9 cellular contexts compared by ENCODE assay signal in genomic region chr5:154758977-154759376, GRCh38. TPM values are rescaled to one million over a fixed set of nuclear protein-coding genes. Genes with fewer than 3 reads are reported as not detected.
DNase-seq lines count a peak whose midpoint lies in the region; ATAC-seq and TF ChIP-seq lines count a peak whose summit lies in the region.
"Had no signal": no experiment of that assay in that cellular context is flagged by ENCODE, and none has a peak within 500 bp of the region (broad histone marks: within the 10 kb centered on the region; RNA-seq: fewer than 3 reads in every experiment).

No MANE protein-coding gene starts in this region.

- no peak overlapping the region for H2AK5ac ChIP-seq in IMR-90 (ENCODE audit: low read depth, low read length)

- no peak overlapping the region for H2BK20ac ChIP-seq in IMR-90 (ENCODE audit: low read depth, low read length)

- intact Hi-C loops in CD8-positive, alpha-beta T cell (cut with DNase I, micrococcal nuclease), result loop anchor here (2.0 to 10.0 kb wide), 5 partner anchors 28 to 722 kb away; partner anchors contain the start of genes GALNT10 (in 2 of the 2), FAM114A2 (in 1 of the 2), MFAP3 (in 1 of the 2) and SAP30L (in 1 of the 2)
- intact Hi-C loops in IMR-90 (cut with micrococcal nuclease), result no loop called here
- intact Hi-C loops in mammary epithelial cell (cut with micrococcal nuclease), result no loop called here

- peaks cover 76% of the 10 kb centered on the region for H4K20me1 ChIP-seq in IMR-90 (ENCODE audit: insufficient read depth, low read length)
- peaks cover 35% of the 10 kb centered on the region for H4K20me1 ChIP-seq in mammary epithelial cell (ENCODE audit: insufficient read depth, low read length)

- ATAC-seq in CD8-positive, alpha-beta T cell, result no peak
- ATAC-seq in IMR-90 (ENCODE audit: low read depth) (no peak), HG03196 (IDR thresholded peaks at IDR 0.05; ENCODE audit: unreplicated experiment) (no peak), HG02678 (IDR thresholded peaks at IDR 0.05; ENCODE audit: unreplicated experiment) (no peak)
- ATAC-seq in natural killer cell treated with Interleukin-12 subunit alpha and Interleukin-12 subunit beta and Interleukin-15 and Interleukin-18, amount 100 ng/mL, for 72 hours, result no peak

- WGBS in IMR-90 (ENCODE audit: extremely low coverage in 2 of 2, insufficient read length in 1 of 2), 2 experiments, result no CpG with 5 or more reads among the region's 3 CpGs
- 77% methylated on average over 3 of the region's 3 CpGs for WGBS in mammary epithelial cell (ENCODE audit: low coverage, missing lambda C conversion rate)

- BruUV-seq in IMR-90 (replicated peaks; lab: Mats Ljungman, UMichigan) (no TSS peak), mammary epithelial cell (replicated peaks; lab: Mats Ljungman, UMichigan) (no TSS peak)

- H3K27ac ChIP-seq in CD8-positive, alpha-beta T cell (ENCODE audit: low read depth, low read length), result no peak overlapping the region
- H3K27ac ChIP-seq in IMR-90 (ENCODE audit: insufficient read depth, low read length), result no peak overlapping the region
- H3K27ac ChIP-seq in mammary epithelial cell (ENCODE audit: insufficient read depth, low read depth, low read length), result peak overlapping the region; percentile 66

- no peak overlapping the region for H4K91ac ChIP-seq in IMR-90 (ENCODE audit: insufficient read depth, low read depth, low read length)

- H3K4me2 ChIP-seq in IMR-90 (ENCODE audit: low read depth, low read length), result peak overlapping the region; percentile 26; the same call in 1 of the 2 replicates
- peak overlapping the region; percentile 74 for H3K4me2 ChIP-seq in mammary epithelial cell (ENCODE audit: insufficient read depth, low read depth, low read length)

- no peak for DNase-seq in CD8-positive, alpha-beta T cell
- DNase-seq in IMR-90 (no peak), mammary epithelial cell (peak; percentile 46), NCI-H774 (lab: John Stamatoyannopoulos, UW) (no peak), SIG-M5 (lab: John Stamatoyannopoulos, UW) (no peak)
- DNase-seq in natural killer cell treated with Interleukin-12 subunit alpha and Interleukin-12 subunit beta and Interleukin-15 and Interleukin-18, amount 100 ng/mL, for 72 hours (ENCODE audit: low spot score), result no peak
- DNase-seq: occipital lobe had no signal

- no peak overlapping the region for H2AK9ac ChIP-seq in IMR-90 (replicated peaks; ENCODE audit: low read depth, low read length, poor library complexity)

- H3K27me3 Mint-ChIP-seq in CD8-positive, alpha-beta T cell (ENCODE audit: low read depth), result no peaks in the 10 kb centered on the region
- no peaks in the 10 kb centered on the region for H3K27me3 Mint-ChIP-seq in natural killer cell treated with Interleukin-12 subunit alpha and Interleukin-12 subunit beta and Interleukin-15 and Interleukin-18, amount 100 ng/mL, for 72 hours

- TF ChIP-seq POLR2A in IMR-90 (IDR thresholded peaks at IDR 0.05; ENCODE audit: low read depth, low read length), result no peak

- no peak overlapping the region for H3K4ac ChIP-seq in IMR-90 (ENCODE audit: low read depth, low read length)

- H3K9me1 ChIP-seq in IMR-90 (ENCODE audit: insufficient read depth, low read length), result peaks cover 18% of the 10 kb centered on the region; the same call in 1 of the 2 replicates

- in situ Hi-C loops in IMR-90 (cut with MboI; ENCODE audit: low sequenced_read_pairs) (loop anchor here (5.0 kb wide), 1 partner anchor 43 kb away; no protein-coding TSS in a partner anchor), mammary epithelial cell (cut with MboI; ENCODE audit: low sequenced_read_pairs in 2 of 2) (loop anchor here in 1 of 2 donors (10.0 kb wide), 1 partner anchor 74 kb away; no protein-coding TSS in a partner anchor)

- no peak for TF ChIP-seq CTCF in CD8-positive, alpha-beta T cell (IDR thresholded peaks at IDR 0.05)
- TF ChIP-seq CTCF in IMR-90 (conservative IDR thresholded peaks at IDR 0.05; ENCODE audit: low read depth, low read length) (no peak), mammary epithelial cell (conservative IDR thresholded peaks at IDR 0.05 in 1 of 2, IDR thresholded peaks at IDR 0.05 in 1 of 2; ENCODE audit: extremely low read depth in 1 of 2, insufficient read depth in 1 of 2, low read depth in 1 of 2, low read length in 2 of 2) (no peak)

- peak overlapping the region; percentile 84 for H3K4me3 Mint-ChIP-seq in CD8-positive, alpha-beta T cell
- H3K4me3 Mint-ChIP-seq in natural killer cell treated with Interleukin-12 subunit alpha and Interleukin-12 subunit beta and Interleukin-15 and Interleukin-18, amount 100 ng/mL, for 72 hours, result peak overlapping the region; percentile 96

- H3K9ac ChIP-seq in IMR-90 (ENCODE audit: low read depth, low read length) (no peak overlapping the region), mammary epithelial cell (ENCODE audit: insufficient read depth, low read length) (no peak overlapping the region)

- H3K9me3 ChIP-seq in CD8-positive, alpha-beta T cell (ENCODE audit: low read length), result no peaks in the 10 kb centered on the region
- H3K9me3 ChIP-seq in IMR-90 (ENCODE audit: control insufficient read depth, insufficient read depth, low read length) (no peaks in the 10 kb centered on the region), mammary epithelial cell (replicated peaks; ENCODE audit: insufficient read depth, low read length) (no peaks in the 10 kb centered on the region)

- no peaks in the 10 kb centered on the region for H3K36me3 ChIP-seq in CD8-positive, alpha-beta T cell (ENCODE audit: insufficient read depth, low read length)
- H3K36me3 ChIP-seq in IMR-90 (ENCODE audit: control insufficient read depth, insufficient read depth, low read length) (no peaks in the 10 kb centered on the region), mammary epithelial cell (ENCODE audit: insufficient read depth, low read length) (peaks cover 2% of the 10 kb centered on the region)

- no peak overlapping the region for H3K18ac ChIP-seq in IMR-90 (ENCODE audit: low read depth, low read length)

- peaks cover 3 to 44% of the 10 kb centered on the region in 2 experiments; a peak in 2 of 4 replicates for H3K79me1 ChIP-seq in IMR-90 (ENCODE audit: low read depth in 1 of 2, low read length in 2 of 2)

- CTCF ChIA-PET in CD8-positive, alpha-beta T cell (lab: Charles Lee), result interaction anchor here (2.1 kb wide), 1 partner anchor 108 kb away, joined by 10 read pairs; no protein-coding TSS in a partner anchor
- CTCF ChIA-PET in IMR-90 (lab: Yijun Ruan, JAX) (interaction anchor here (0.7 kb wide), 1 partner anchor 96 kb away, joined by 3 read pairs; no protein-coding TSS in a partner anchor), mammary epithelial cell (lab: Charles Lee; ENCODE audit: low non-redundant PET) (no interaction called here)

- no peaks in the 10 kb centered on the region for H3K27me3 ChIP-seq in CD8-positive, alpha-beta T cell (ENCODE audit: insufficient read depth, low read length)
- H3K27me3 ChIP-seq in IMR-90 (ENCODE audit: control insufficient read depth, insufficient read depth, low read length) (no peaks in the 10 kb centered on the region), mammary epithelial cell (ENCODE audit: insufficient read depth, low read length) (no peaks in the 10 kb centered on the region)

- H3K36me3 Mint-ChIP-seq in CD8-positive, alpha-beta T cell, result peaks cover 12% of the 10 kb centered on the region
- H3K36me3 Mint-ChIP-seq in natural killer cell treated with Interleukin-12 subunit alpha and Interleukin-12 subunit beta and Interleukin-15 and Interleukin-18, amount 100 ng/mL, for 72 hours, result peaks cover 4% of the 10 kb centered on the region

- POLR2A ChIA-PET in CD8-positive, alpha-beta T cell (lab: Charles Lee), result interaction anchor here (0.6 to 2.2 kb wide), 2 partner anchors 9 to 10 kb away, joined by 4 to 11 read pairs; no protein-coding TSS in a partner anchor
- POLR2A ChIA-PET in IMR-90 (lab: Charles Lee; ENCODE audit: unreplicated experiment), result no interaction called here

- no peak overlapping the region for H3K14ac ChIP-seq in IMR-90 (replicated peaks; ENCODE audit: low read depth, low read length)

- H3K4me1 Mint-ChIP-seq in CD8-positive, alpha-beta T cell (ENCODE audit: low read depth), result peaks cover 66% of the 10 kb centered on the region
- peaks cover 41 to 55% of the 10 kb centered on the region in 2 donors for H3K4me1 Mint-ChIP-seq in natural killer cell treated with Interleukin-12 subunit alpha and Interleukin-12 subunit beta and Interleukin-15 and Interleukin-18, amount 100 ng/mL, for 72 hours (ENCODE audit: low read depth in 2 of 2)

- H3K56ac ChIP-seq in IMR-90 (ENCODE audit: extremely low read depth, insufficient read depth, low read length), result no peak overlapping the region

- H2AFZ ChIP-seq in IMR-90 (replicated peaks; ENCODE audit: low read length, poor library complexity) (no peak overlapping the region), mammary epithelial cell (ENCODE audit: low read depth, low read length) (no peak overlapping the region)

- peaks cover 55% of the 10 kb centered on the region for H3K4me1 ChIP-seq in CD8-positive, alpha-beta T cell (ENCODE audit: insufficient read depth, low read length)
- H3K4me1 ChIP-seq in IMR-90 (ENCODE audit: control insufficient read depth, insufficient read depth, low read length), result peaks cover 22% of the 10 kb centered on the region
- H3K4me1 ChIP-seq in mammary epithelial cell (ENCODE audit: insufficient read depth, low read length), result peaks cover 39% of the 10 kb centered on the region

- H3K23ac ChIP-seq in IMR-90 (ENCODE audit: low read depth, low read length), result no peak overlapping the region

- H4K5ac ChIP-seq in IMR-90 (ENCODE audit: low read depth, low read length), result no peak overlapping the region

- no peak overlapping the region for H2BK120ac ChIP-seq in IMR-90 (ENCODE audit: low read depth, low read length)

- dilution Hi-C loops in IMR-90 (cut with HindIII; ENCODE audit: low sequenced_read_pairs, unreplicated experiment) (no loop called here), mammary epithelial cell (cut with HindIII; ENCODE audit: low sequenced_read_pairs) (no loop called here)

- H2BK5ac ChIP-seq in IMR-90 (ENCODE audit: low read depth, low read length, poor library complexity, severe bottlenecking), result no peak overlapping the region

- no peak overlapping the region for H2BK15ac ChIP-seq in IMR-90 (ENCODE audit: low read depth, low read length)

- peak overlapping the region; percentile 80 for H3K27ac Mint-ChIP-seq in CD8-positive, alpha-beta T cell
- peak overlapping the region; percentile 82 to 94 for H3K27ac Mint-ChIP-seq in natural killer cell treated with Interleukin-12 subunit alpha and Interleukin-12 subunit beta and Interleukin-15 and Interleukin-18, amount 100 ng/mL, for 72 hours

- no peak overlapping the region for H4K8ac ChIP-seq in IMR-90 (ENCODE audit: low read depth in 2 of 2, low read length in 2 of 2)

- H3K9me3 Mint-ChIP-seq in CD8-positive, alpha-beta T cell, result no peaks in the 10 kb centered on the region
- H3K9me3 Mint-ChIP-seq in natural killer cell treated with Interleukin-12 subunit alpha and Interleukin-12 subunit beta and Interleukin-15 and Interleukin-18, amount 100 ng/mL, for 72 hours, result no peaks in the 10 kb centered on the region

- no peak for TF ChIP-seq RAD21 in IMR-90 (IDR thresholded peaks at IDR 0.05; ENCODE audit: low read length)

- peaks cover 94% of the 10 kb centered on the region for H3K79me2 ChIP-seq in mammary epithelial cell (ENCODE audit: insufficient read depth, low read length)

- no peak overlapping the region for H3K4me3 ChIP-seq in CD8-positive, alpha-beta T cell (ENCODE audit: low read depth, low read length)
- H3K4me3 ChIP-seq in IMR-90 (ENCODE audit: insufficient read depth, low read depth, low read length) (no peak overlapping the region), mammary epithelial cell (replicated peaks in 1 of 3; ENCODE audit: insufficient read depth in 1 of 3, low read depth in 2 of 3, low read length in 3 of 3) (no peak overlapping the region)

RNA-seq across cellular contexts. Expression of gene LARP1, which starts 3.8 kb away (rescaled TPM):
- total RNA-seq in CD8-positive, alpha-beta T cell, result 10 to 100 TPM; 70.4 to 80.5 TPM
- 41.9 and 47.3 TPM in 2 replicates for total RNA-seq in IMR-90 (2012; rRNA removed)
- polyA plus RNA-seq in IMR-90 (2012; rRNA removed), result 70.3 and 77.4 TPM in 2 replicates
- 55.0 and 59.6 TPM in 2 replicates for polyA plus RNA-seq in IMR-90 (2012; cell fraction: cytosol; rRNA removed)
- 78.4 and 111 TPM in 2 replicates for polyA plus RNA-seq in IMR-90 (2012; cell fraction: nucleus; rRNA removed; ENCODE audit: low replicate concordance)
- 100 to 1,000 TPM; 117 to 240 TPM for total RNA-seq in mammary epithelial cell
- 110 TPM for polyA plus RNA-seq in mammary epithelial cell
- 287 TPM for polyA minus RNA-seq in mammary epithelial cell
- 100 to 1,000 TPM; 193 to 369 TPM for total RNA-seq in natural killer cell treated with Interleukin-12 subunit alpha and Interleukin-12 subunit beta and Interleukin-15 and Interleukin-18, amount 100 ng/mL, for 72 hours

Comparison
In these comparisons a context has a peak if more than half of its experiments do, and no peak if none do; other contexts are left out.
1. intact Hi-C loops: an anchor here in CD8-positive, alpha-beta T cell (2.0 to 10.0 kb wide); none called in IMR-90 and mammary epithelial cell.